8 cellular contexts compared by ENCODE assay signal in genomic region chr1:27487927-27488522, GRCh38. TPM values are rescaled to one million over a fixed set of nuclear protein-coding genes. Genes with fewer than 3 reads are reported as not detected.
A peak's percentile ranks its signal among the peaks of the same experiment; 100 is the strongest.
DNase-seq lines count a peak whose midpoint lies in the region; ATAC-seq, FAIRE-seq and TF ChIP-seq lines count a peak whose summit lies in the region.

No MANE protein-coding gene starts in this region.

- no TSS peak for BruUV-seq in PC-3 (replicated peaks; lab: Mats Ljungman, UMichigan)

- peaks cover 65% of the 10 kb centered on the region for H3K79me2 ChIP-seq in PC-3 (ENCODE audit: low read length)
- peaks cover 0 to 58% of the 10 kb centered on the region in 2 experiments for H3K79me2 ChIP-seq in H1 (ENCODE audit: control insufficient read depth in 1 of 2, insufficient read depth in 2 of 2, low read length in 2 of 2)
- peaks cover 63% of the 10 kb centered on the region for H3K79me2 ChIP-seq in osteoblast (ENCODE audit: insufficient read depth, low read length)

- no peak overlapping the region for H3K56ac ChIP-seq in H1 (replicated peaks; ENCODE audit: insufficient read length, low read depth, low read length)

- H2AFZ ChIP-seq in PC-3 (ENCODE audit: low read length) (no peak overlapping the region), H1 (ENCODE audit: low read length) (no peak overlapping the region), osteoblast (ENCODE audit: low read length) (no peak overlapping the region)

- no peak overlapping the region for H3K14ac ChIP-seq in H1 (ENCODE audit: insufficient read length)

- H3F3A ChIP-seq in PC-3 (ENCODE audit: low read length, unreplicated experiment) = no peaks in the 10 kb centered on the region

- POLR2A ChIA-PET in PC-3 (lab: Charles Lee; ENCODE audit: unreplicated experiment) = interaction anchor here (0.6 kb wide), 1 partner anchor 50 kb away, joined by 3 read pairs; no protein-coding TSS in a partner anchor
- POLR2A ChIA-PET in H1 (lab: Charles Lee; ENCODE audit: partially characterized antibody) = interaction anchor here (0.6 to 1.4 kb wide), 4 partner anchors 9 to 266 kb away, joined by 3 to 4 read pairs (median 4); no protein-coding TSS in a partner anchor

- H3K27ac ChIP-seq in PC-3 (ENCODE audit: low read length) (peak overlapping the region; percentile 82; the same call in 1 of the 2 replicates), H1 (ENCODE audit: low read depth, low read length) (no peak overlapping the region), osteoblast (ENCODE audit: low read depth, low read length) (no peak overlapping the region)

- H2BK20ac ChIP-seq in H1 (ENCODE audit: low read length) = no peak overlapping the region

- no peak for TF ChIP-seq CTCF in GM12865 (IDR thresholded peaks at IDR 0.05; ENCODE audit: insufficient read depth, low read depth, low read length, missing control alignments)
- no peak for TF ChIP-seq CTCF in PC-3 (conservative IDR thresholded peaks at IDR 0.05; ENCODE audit: low read depth, low read length)
- no peak for TF ChIP-seq CTCF in H1 (IDR thresholded peaks at IDR 0.05; ENCODE audit: control extremely low read depth in 1 of 3, insufficient read depth in 1 of 3, low read depth in 1 of 3, low read length in 3 of 3)
- no peak for TF ChIP-seq CTCF in osteoblast (IDR thresholded peaks at IDR 0.05; ENCODE audit: extremely low read depth, low read depth, low read length)

- peak overlapping the region; percentile 100 for H3K4me3 ChIP-seq in GM12865 (ENCODE audit: low read depth, low read length)
- H3K4me3 ChIP-seq in PC-3 (ENCODE audit: low read length) = peak overlapping the region; percentile 93
- peak overlapping the region in 2 of 4 experiments; percentile 23 to 87; a peak in 3 of 8 replicates for H3K4me3 ChIP-seq in H1 (ENCODE audit: extremely low read depth in 1 of 4, insufficient read depth in 2 of 4, low read depth in 3 of 4, low read length in 4 of 4)
- H3K4me3 ChIP-seq in osteoblast (ENCODE audit: insufficient read depth, low read length) = peak overlapping the region; percentile 99

- H2BK120ac ChIP-seq in H1 (replicated peaks; ENCODE audit: low read depth, low read length) = no peak overlapping the region

- peaks cover 32% of the 10 kb centered on the region for H4K20me1 ChIP-seq in PC-3 (ENCODE audit: low read length)
- H4K20me1 ChIP-seq in H1 (replicated peaks in 1 of 2; ENCODE audit: control insufficient read depth in 1 of 2, insufficient read depth in 2 of 2, low read length in 2 of 2) = peaks cover 0 to 2% of the 10 kb centered on the region in 2 experiments
- peaks cover 30% of the 10 kb centered on the region for H4K20me1 ChIP-seq in osteoblast (ENCODE audit: insufficient read depth, low read length)

- ATAC-seq in PC-3 (no peak), HG03378 (IDR thresholded peaks at IDR 0.05; ENCODE audit: unreplicated experiment) (no peak), GM19452 (IDR thresholded peaks at IDR 0.05; ENCODE audit: unreplicated experiment) (no peak)

- DNase-seq in GM12865 (ENCODE audit: low read depth) (peak; percentile 41), PC-3 (peak; percentile 45), H1 (ENCODE audit: low read depth in 1 of 2, low spot score in 2 of 2) (no peak), osteoblast (ENCODE audit: insufficient read length, low spot score, missing footprints) (no peak), iPS-NIHi11 (ENCODE audit: low spot score) (no peak), GOT3 (lab: John Stamatoyannopoulos, UW) (no peak)

- no peak overlapping the region for H4K5ac ChIP-seq in H1 (ENCODE audit: insufficient read length, low read depth, low read length)

- H3K27me3 ChIP-seq in PC-3 (ENCODE audit: low read length) (no peaks in the 10 kb centered on the region), H1 (replicated peaks in 1 of 4; ENCODE audit: control insufficient read depth in 3 of 4, extremely low read depth in 1 of 4, insufficient read depth in 3 of 4, low read length in 3 of 4) (no peaks in the 10 kb centered on the region), osteoblast (ENCODE audit: insufficient read depth, low read length) (no peaks in the 10 kb centered on the region)

- peaks cover 5% of the 10 kb centered on the region for H3K23me2 ChIP-seq in H1 (ENCODE audit: low read depth, low read length)

- TF ChIP-seq EP300 in H1 (IDR thresholded peaks at IDR 0.05; ENCODE audit: borderline replicate concordance in 1 of 2, low read depth in 2 of 2, low read length in 2 of 2) = no peak

- TF ChIP-seq RAD21 in H1 (IDR thresholded peaks at IDR 0.05 in 1 of 2, conservative IDR thresholded peaks at IDR 0.05 in 1 of 2; ENCODE audit: low read depth in 2 of 2, low read length in 2 of 2) = no peak

- TF ChIP-seq POLR2A in H1 (IDR thresholded peaks at IDR 0.05; ENCODE audit: control extremely low read depth in 1 of 2, low read depth in 2 of 2, low read length in 2 of 2) = no peak

- no peak overlapping the region for H4K8ac ChIP-seq in H1 (ENCODE audit: extremely low read depth, insufficient read depth, low read length)

- no peak for FAIRE-seq in H1 (lab: Jason Lieb, UNC)

- H3K9ac ChIP-seq in PC-3 (ENCODE audit: low read length) = peak overlapping the region; percentile 100
- no peak overlapping the region for H3K9ac ChIP-seq in H1 (replicated peaks in 1 of 4; ENCODE audit: extremely low read depth in 1 of 4, low read depth in 3 of 4, low read length in 3 of 4)

- no peak overlapping the region for H2AK5ac ChIP-seq in H1 (ENCODE audit: low read depth, low read length)

- H3K36me3 ChIP-seq in PC-3 (ENCODE audit: low read depth, low read length) (peaks cover 6% of the 10 kb centered on the region; the same call in 1 of the 2 replicates), H1 (ENCODE audit: control insufficient read depth in 2 of 4, insufficient read depth in 4 of 4, low read length in 3 of 4) (no peaks in the 10 kb centered on the region), osteoblast (ENCODE audit: insufficient read depth, low read length) (no peaks in the 10 kb centered on the region)

- H4K91ac ChIP-seq in H1 (replicated peaks; ENCODE audit: insufficient read length, low read length) = no peak overlapping the region

- H2BK15ac ChIP-seq in H1 (ENCODE audit: low read length) = no peak overlapping the region

- peaks cover 9% of the 10 kb centered on the region for H3K79me1 ChIP-seq in H1 (ENCODE audit: low read depth, low read length)

- H2BK5ac ChIP-seq in H1 (ENCODE audit: low read depth, low read length) = no peak overlapping the region

- H3K4me2 ChIP-seq in PC-3 (ENCODE audit: low read length) = peak overlapping the region; percentile 93
- H3K4me2 ChIP-seq in H1 (ENCODE audit: insufficient read depth in 1 of 2, low read depth in 2 of 2, low read length in 2 of 2) = peak overlapping the region; percentile 84 to 87; a peak in 2 of 4 replicates
- peak overlapping the region; percentile 94 for H3K4me2 ChIP-seq in osteoblast (ENCODE audit: insufficient read depth, low read length)

- no peaks in the 10 kb centered on the region for H3K9me3 ChIP-seq in PC-3 (ENCODE audit: low read length)
- no peaks in the 10 kb centered on the region for H3K9me3 ChIP-seq in H1 (ENCODE audit: insufficient read depth in 2 of 2, low read depth in 1 of 2, low read length in 1 of 2)
- H3K9me3 ChIP-seq in osteoblast (ENCODE audit: low read depth, low read length) = no peaks in the 10 kb centered on the region

- WGBS in H1 (ENCODE audit: extremely low coverage in 1 of 2, insufficient coverage in 1 of 2, insufficient read length in 1 of 2, insufficient replicate concordance in 2 of 2, low coverage in 1 of 2, low lambda C conversion rate in 2 of 2, missing lambda C conversion rate in 1 of 2), 2 experiments = 65% methylated on average over 4 of the region's 4 CpGs; no CpG with 5 or more reads in 1 of the 2 experiments

- no peak overlapping the region for H3K18ac ChIP-seq in H1 (ENCODE audit: extremely low read depth, low read length)

- CTCF ChIA-PET in PC-3 (lab: Charles Lee) (interaction anchor here (0.5 to 0.6 kb wide), 2 partner anchors 9 to 12 kb away, joined by 5 to 6 read pairs; no protein-coding TSS in a partner anchor), H1 (lab: Charles Lee; ENCODE audit: partially characterized antibody) (interaction anchor here (0.8 to 1.6 kb wide), 14 partner anchors 9 to 121 kb away, joined by 3 to 7 read pairs (median 4); no protein-coding TSS in a partner anchor)

- H3K23ac ChIP-seq in H1 (ENCODE audit: insufficient read length) = no peak overlapping the region

- H2BK12ac ChIP-seq in H1 (ENCODE audit: low read depth, low read length) = no peak overlapping the region

- H3K4ac ChIP-seq in H1 (replicated peaks; ENCODE audit: insufficient read length, low read depth, low read length) = no peak overlapping the region

- no peaks in the 10 kb centered on the region for H3K9me2 ChIP-seq in PC-3 (replicated peaks; ENCODE audit: low read length)

- intact Hi-C loops in PC-3 (cut with micrococcal nuclease) = loop anchor here (5.0 kb wide), 1 partner anchor 56 kb away; no protein-coding TSS in a partner anchor

- H3K4me1 ChIP-seq in PC-3 (ENCODE audit: insufficient read depth, low read length) (peaks cover 17% of the 10 kb centered on the region), H1 (replicated peaks in 1 of 4; ENCODE audit: control insufficient read depth in 3 of 4, insufficient read depth in 4 of 4, low read length in 3 of 4) (peaks cover 0 to 15% (median 6%) of the 10 kb centered on the region in 4 experiments; a peak in 4 of 7 replicates), osteoblast (ENCODE audit: insufficient read depth, low read length) (peaks cover 26% of the 10 kb centered on the region)

TF ChIP-seq in H1, 55 proteins besides CTCF, POLR2A, EP300 and RAD21:
- TF ChIP-seq EGR1 (IDR thresholded peaks at IDR 0.05; ENCODE audit: borderline replicate concordance, low read depth, low read length) (no peak), KDM1A (IDR thresholded peaks at IDR 0.05; ENCODE audit: borderline replicate concordance, low read length) (no peak), YY1 (IDR thresholded peaks at IDR 0.05; ENCODE audit: low read depth, low read length) (no peak), SIX5 (IDR thresholded peaks at IDR 0.05; ENCODE audit: low read depth, low read length) (no peak)

RNA-seq across cellular contexts. Expression of gene WASF2, which starts 1.9 kb away (rescaled TPM):
- total RNA-seq in PC-3 (2014; rRNA removed) = 20.7 and 32.4 TPM in 2 replicates
- total RNA-seq in H1 (2021; fragmentation: NEBNext Ultra II Directional; extraction: Animal tissue kit (Norgen Biotek cat#: 25700)) = 78.9 and 86.6 TPM in 2 replicates
- 32.1 and 44.3 TPM in 2 replicates for polyA plus RNA-seq in H1 (2011; rRNA removed)
- 26.2 TPM for polyA plus RNA-seq in H1 (2011; cell fraction: cytosol; rRNA removed)
- polyA plus RNA-seq in H1 (2011; cell fraction: nucleus; rRNA removed) = 60.6 TPM
- 42.0 to 51.1 TPM (median 44.6 TPM) in 4 replicates for polyA plus RNA-seq in H1 (2012, experiment 1 of 2)
- polyA plus RNA-seq in H1 (2012, experiment 2 of 2) = 36.9 TPM
- polyA plus RNA-seq in H1 (2013, experiment 1 of 2) = 43.5 TPM
- polyA plus RNA-seq in H1 (2013, experiment 2 of 2) = 43.4 TPM
- 32.2 and 35.0 TPM in 2 replicates for polyA minus RNA-seq in H1 (2011; rRNA and poly(A)+ RNA removed)
- 28.4 TPM for polyA minus RNA-seq in H1 (2011; cell fraction: cytosol; rRNA and poly(A)+ RNA removed)
- polyA minus RNA-seq in H1 (2011; cell fraction: nucleus; rRNA and poly(A)+ RNA removed) = 26.5 TPM
- 24.5 and 24.6 TPM in 2 replicates for total RNA-seq in osteoblast

Comparison
In these comparisons a context has a peak if more than half of its experiments do, and no peak if none do; other contexts are left out.
1. DNase-seq: peak in GM12865 (single experiment) and PC-3 (single experiment); none in H1 (0 of 2), osteoblast (single experiment), iPS-NIHi11 (single experiment) and GOT3 (single experiment).
2. Peak in every context shown above with its lines, with median percentiles within 50 percentile points of each other: H3K4me2 ChIP-seq.